In genomic region chr2:24050041-24050655, GRCh38 we compare ENCODE assay signal across 8 cellular contexts. TPM values are rescaled to one million over a fixed set of nuclear protein-coding genes. Genes with fewer than 3 reads are reported as not detected.
DNase-seq lines count a peak whose midpoint lies in the region; ATAC-seq and TF ChIP-seq lines count a peak whose summit lies in the region.

No MANE protein-coding gene starts in this region.

- peaks cover 17% of the 10 kb centered on the region for H3K4me1 Mint-ChIP-seq in glutamatergic neuron (ENCODE audit: low read depth, unreplicated experiment)

- no peak overlapping the region for H2BK5ac ChIP-seq in trophoblast cell (ENCODE audit: low read depth, low read length, poor library complexity)

- H3K27ac Mint-ChIP-seq in glutamatergic neuron (ENCODE audit: unreplicated experiment): no peak overlapping the region

- no peak for TF ChIP-seq CTCF in glutamatergic neuron (IDR thresholded peaks at IDR 0.05; ENCODE audit: partially characterized antibody, unreplicated experiment)

- peaks cover 5% of the 10 kb centered on the region for H3K79me2 ChIP-seq in trophoblast cell (ENCODE audit: control insufficient read depth, insufficient read depth, low read length, poor library complexity)

- peaks cover 3 to 4% of the 10 kb centered on the region in 2 experiments for H3K4me1 ChIP-seq in trophoblast cell (ENCODE audit: control insufficient read depth in 1 of 2, insufficient read depth in 2 of 2, low read length in 2 of 2)

- H3K18ac ChIP-seq in trophoblast cell (ENCODE audit: low read length): peak overlapping the region; percentile 50

- peak overlapping the region; percentile 32 for H4K91ac ChIP-seq in trophoblast cell (ENCODE audit: low read depth, low read length)

- no peaks in the 10 kb centered on the region for H3K36me3 Mint-ChIP-seq in glutamatergic neuron (ENCODE audit: unreplicated experiment)

- H3K14ac ChIP-seq in trophoblast cell (ENCODE audit: low read length): peak overlapping the region; percentile 69

- H2BK120ac ChIP-seq in trophoblast cell (ENCODE audit: insufficient read depth, low read length, poor library complexity): no peak overlapping the region

- peak overlapping the region; percentile 71 for H4K8ac ChIP-seq in trophoblast cell (ENCODE audit: low read depth, low read length)

- H3K4ac ChIP-seq in trophoblast cell (ENCODE audit: low read depth, low read length): peak overlapping the region; percentile 16

- peak overlapping the region; percentile 80 for H4K12ac ChIP-seq in trophoblast cell (ENCODE audit: low read depth, low read length)

- peak overlapping the region; percentile 81 for H3K4me2 ChIP-seq in trophoblast cell (ENCODE audit: low read length)

- H2AK5ac ChIP-seq in trophoblast cell (ENCODE audit: low read length): no peak overlapping the region

- H3K36me3 ChIP-seq in trophoblast cell (ENCODE audit: control insufficient read depth in 1 of 2, insufficient read depth in 2 of 2, low read length in 2 of 2): no peaks in the 10 kb centered on the region
- no peaks in the 10 kb centered on the region for H3K36me3 ChIP-seq in MG63

- peaks cover 7% of the 10 kb centered on the region for H3K9me3 Mint-ChIP-seq in glutamatergic neuron (ENCODE audit: unreplicated experiment)

- no peaks in the 10 kb centered on the region for H3K27me3 ChIP-seq in trophoblast cell (ENCODE audit: insufficient read depth, low read length)
- H3K27me3 ChIP-seq in MG63: no peaks in the 10 kb centered on the region

- H3K4me3 ChIP-seq in trophoblast cell (ENCODE audit: low read depth, low read length) (peak overlapping the region; percentile 78), MG63 (no peak overlapping the region)

- H3K9me3 ChIP-seq in trophoblast cell (ENCODE audit: insufficient read depth, low read depth, low read length): peaks cover 3% of the 10 kb centered on the region
- no peaks in the 10 kb centered on the region for H3K9me3 ChIP-seq in MG63

- peaks cover 5% of the 10 kb centered on the region for H3K27me3 Mint-ChIP-seq in glutamatergic neuron (ENCODE audit: unreplicated experiment)

- H2AFZ ChIP-seq in trophoblast cell (ENCODE audit: insufficient read depth, low read length, poor library complexity): peak overlapping the region; percentile 94

- H2BK12ac ChIP-seq in trophoblast cell (ENCODE audit: low read length): no peak overlapping the region

- peak overlapping the region; percentile 10 for H3K9ac ChIP-seq in trophoblast cell (ENCODE audit: low read length)

- WGBS in trophoblast cell (ENCODE audit: extremely low coverage, insufficient coverage, insufficient read length): no CpG with 5 or more reads among the region's 46 CpGs

- peaks cover 6% of the 10 kb centered on the region for H3K79me1 ChIP-seq in trophoblast cell (ENCODE audit: low read length)

- DNase-seq in NCI-H2227 (lab: John Stamatoyannopoulos, UW; ENCODE audit: unreplicated experiment) (peak; percentile 54), NCI-H2227 treated with DMSO at 0.1 percent for 48 hours (lab: John Stamatoyannopoulos, UW) (no peak), glutamatergic neuron (peak; percentile 64), trophoblast cell (peak in 1 of 2 donors; percentile 40), MG63 (no peak)
- DNase-seq in activated CD4-positive, alpha-beta T cell treated with anti-CD3 and anti-CD28 coated beads, Interleukin-2, amount 50 U/mL, for 48 hours: peak; percentile 10 to 13
- no peak for DNase-seq in effector CD8-positive, alpha-beta T cell (lab: John Stamatoyannopoulos, UW)

- peak overlapping the region; percentile 93 for H3K4me3 Mint-ChIP-seq in glutamatergic neuron (ENCODE audit: unreplicated experiment)

- no peak for TF ChIP-seq POLR2A in GM18505 (IDR thresholded peaks at IDR 0.05; ENCODE audit: borderline replicate concordance, extremely low read depth, insufficient read depth, insufficient read length)

- H3K23ac ChIP-seq in trophoblast cell (ENCODE audit: low read length): no peak overlapping the region

- no peak overlapping the region for H3K27ac ChIP-seq in trophoblast cell (ENCODE audit: low read depth, low read length)

- no peak for ATAC-seq in GM18505 (IDR thresholded peaks at IDR 0.05; ENCODE audit: unreplicated experiment)

RNA-seq across cellular contexts. Expression of gene FKBP1B, which starts 0.6 kb away (rescaled TPM):
- 38.1 TPM for total RNA-seq in glutamatergic neuron (ENCODE audit: unreplicated experiment)
- polyA plus RNA-seq in trophoblast cell (2013): 22.2 and 23.6 TPM in 2 replicates
- 5.1 TPM in 1 of 2 replicates, not detected in the other for total RNA-seq in MG63 (2014; rRNA removed; shearing (Covaris generic); ENCODE audit: low replicate concordance)

RNA-seq across cellular contexts. Expression of gene WDCP, which starts 3.0 kb away (rescaled TPM):
- 22.3 TPM for total RNA-seq in glutamatergic neuron (ENCODE audit: unreplicated experiment)
- 4.3 and 4.7 TPM in 2 replicates for polyA plus RNA-seq in trophoblast cell (2013)
- 10.6 and 12.2 TPM in 2 replicates for total RNA-seq in MG63 (2014; rRNA removed; shearing (Covaris generic); ENCODE audit: low replicate concordance)

RNA-seq across cellular contexts. Expression of gene SF3B6, which starts 26.0 kb away (rescaled TPM):
- total RNA-seq in glutamatergic neuron (ENCODE audit: unreplicated experiment): 76.5 TPM
- polyA plus RNA-seq in trophoblast cell (2013): 204 and 206 TPM in 2 replicates
- total RNA-seq in MG63 (2014; rRNA removed; shearing (Covaris generic); ENCODE audit: low replicate concordance): 264 and 301 TPM in 2 replicates

RNA-seq across cellular contexts. Expression of gene TP53I3, which starts 34.5 kb away (rescaled TPM):
- total RNA-seq in glutamatergic neuron (ENCODE audit: unreplicated experiment): 38.0 TPM
- polyA plus RNA-seq in trophoblast cell (2013): 33.8 and 34.1 TPM in 2 replicates
- total RNA-seq in MG63 (2014; rRNA removed; shearing (Covaris generic); ENCODE audit: low replicate concordance): 5.0 and 6.5 TPM in 2 replicates

RNA-seq across cellular contexts. Expression of gene MFSD2B, which starts 40.3 kb away (rescaled TPM):
- total RNA-seq in glutamatergic neuron (ENCODE audit: unreplicated experiment): 0.29 TPM
- polyA plus RNA-seq in trophoblast cell (2013): 0.12 and 0.15 TPM in 2 replicates
- total RNA-seq in MG63 (2014; rRNA removed; shearing (Covaris generic); ENCODE audit: low replicate concordance): not detected in 2 replicates

Comparison
In these comparisons a context has a peak if more than half of its experiments do, and no peak if none do; other contexts are left out.
1. DNase-seq: peak in NCI-H2227 (single experiment), activated CD4-positive, alpha-beta T cell treated with anti-CD3 and anti-CD28 coated beads, Interleukin-2, amount 50 U/mL, for 48 hours (2 of 2) and glutamatergic neuron (single experiment); none in NCI-H2227 treated with DMSO at 0.1 percent for 48 hours (single experiment), effector CD8-positive, alpha-beta T cell (single experiment) and MG63 (single experiment).